ENCODE assay signal across 8 cellular contexts in genomic region chr19:56476671-56477428, GRCh38. TPM values are rescaled to one million over a fixed set of nuclear protein-coding genes. Genes with fewer than 3 reads are reported as not detected.
A peak's percentile ranks its signal among the peaks of the same experiment; 100 is the strongest.
DNase-seq lines count a peak whose midpoint lies in the region; ATAC-seq and TF ChIP-seq lines count a peak whose summit lies in the region.

Gene ZNF667, minus strand, starts transcription at chr19:56477345. Its CDS starts 14,975 bp downstream, at chr19:56462370.

- H3K4me3 Mint-ChIP-seq in activated T-helper 1 cell treated with anti-CD3 and anti-CD28 coated beads, Interleukin-12 subunit alpha, Interleukin-12 subunit beta, Interleukin-2, Interleukin-4 antibody, amounts not matched to agents 30 ng/mL and 10 ng/mL and 1 ng/mL, durations not matched to agents 14 hours and 24 hours and 36 hours, result peak within 1 kb of the TSS; percentile 70

- DNase-seq in cardiac muscle cell (ENCODE audit: low read depth in 1 of 2, low spot score in 1 of 2) (peak; percentile 24 to 31), cardiac septum (ENCODE audit: low spot score) (no peak), germinal center (ENCODE audit: low spot score) (peak; percentile 33), posterior cingulate gyrus (peak in 9 of 10 donors; percentile 18 to 89 (median 48)), mucosa of gallbladder (ENCODE audit: low spot score) (no peak), NCI-H146 (lab: John Stamatoyannopoulos, UW) (no peak)
- no peak for DNase-seq in activated T-helper 1 cell treated with anti-CD3 and anti-CD28 coated beads, Interleukin-12 subunit alpha, Interleukin-12 subunit beta, Interleukin-2, Interleukin-4 antibody, amounts not matched to agents 30 ng/mL and 10 ng/mL and 1 ng/mL, durations not matched to agents 14 hours and 24 hours and 36 hours (ENCODE audit: low spot score)

- no peaks in the 10 kb centered on the region for H3K36me3 ChIP-seq in cardiac muscle cell

- ATAC-seq in GM21447 (IDR thresholded peaks at IDR 0.05; ENCODE audit: unreplicated experiment), result no peak

- TF ChIP-seq CTCF in cardiac muscle cell (IDR thresholded peaks at IDR 0.05; ENCODE audit: low read depth, low read length), result no peak

- intact Hi-C loops in cardiac septum (cut with DNase I), result loop anchor here (1.0 kb wide), 2 partner anchors 30 to 61 kb away; partner anchors contain the start of genes ZFP28 and ZNF471
- intact Hi-C loops in activated T-helper 1 cell treated with anti-CD3 and anti-CD28 coated beads, Interleukin-12 subunit alpha, Interleukin-12 subunit beta, Interleukin-2, Interleukin-4 antibody, amounts not matched to agents 30 ng/mL and 10 ng/mL and 1 ng/mL, durations not matched to agents 14 hours and 24 hours and 36 hours (cut with micrococcal nuclease), result no loop called here
- intact Hi-C loops in posterior cingulate gyrus (cut with DNase I), result loop anchor here (5.0 kb wide), 1 partner anchor 85 kb away; the partner anchor contains the start of gene ZNF582

- peak within 1 kb of the TSS; percentile 63 for H3K27ac Mint-ChIP-seq in activated T-helper 1 cell treated with anti-CD3 and anti-CD28 coated beads, Interleukin-12 subunit alpha, Interleukin-12 subunit beta, Interleukin-2, Interleukin-4 antibody, amounts not matched to agents 30 ng/mL and 10 ng/mL and 1 ng/mL, durations not matched to agents 14 hours and 24 hours and 36 hours

- H3K4me1 Mint-ChIP-seq in activated T-helper 1 cell treated with anti-CD3 and anti-CD28 coated beads, Interleukin-12 subunit alpha, Interleukin-12 subunit beta, Interleukin-2, Interleukin-4 antibody, amounts not matched to agents 30 ng/mL and 10 ng/mL and 1 ng/mL, durations not matched to agents 14 hours and 24 hours and 36 hours (ENCODE audit: low read depth), result no peaks in the 10 kb centered on the region

- peak within 1 kb of the TSS; percentile 69 for H3K4me3 ChIP-seq in cardiac muscle cell

- H3K27me3 ChIP-seq in cardiac muscle cell, result no peaks in the 10 kb centered on the region

- H3K36me3 Mint-ChIP-seq in activated T-helper 1 cell treated with anti-CD3 and anti-CD28 coated beads, Interleukin-12 subunit alpha, Interleukin-12 subunit beta, Interleukin-2, Interleukin-4 antibody, amounts not matched to agents 30 ng/mL and 10 ng/mL and 1 ng/mL, durations not matched to agents 14 hours and 24 hours and 36 hours (ENCODE audit: low read depth), result peaks cover 6% of the 10 kb centered on the region

- H3K4me1 ChIP-seq in cardiac muscle cell (ENCODE audit: low read depth), result no peaks in the 10 kb centered on the region

- H3K27ac ChIP-seq in cardiac muscle cell, result peak within 1 kb of the TSS; percentile 79

- H3K9me3 ChIP-seq in cardiac muscle cell (ENCODE audit: low read depth), result no peaks in the 10 kb centered on the region

- H3K9me3 Mint-ChIP-seq in activated T-helper 1 cell treated with anti-CD3 and anti-CD28 coated beads, Interleukin-12 subunit alpha, Interleukin-12 subunit beta, Interleukin-2, Interleukin-4 antibody, amounts not matched to agents 30 ng/mL and 10 ng/mL and 1 ng/mL, durations not matched to agents 14 hours and 24 hours and 36 hours, result peaks cover 70% of the 10 kb centered on the region

- H3K27me3 Mint-ChIP-seq in activated T-helper 1 cell treated with anti-CD3 and anti-CD28 coated beads, Interleukin-12 subunit alpha, Interleukin-12 subunit beta, Interleukin-2, Interleukin-4 antibody, amounts not matched to agents 30 ng/mL and 10 ng/mL and 1 ng/mL, durations not matched to agents 14 hours and 24 hours and 36 hours (ENCODE audit: insufficient read depth), result no peaks in the 10 kb centered on the region

RNA-seq across cellular contexts. Expression of gene ZNF667, which starts in this region (rescaled TPM):
- total RNA-seq in cardiac muscle cell, result 3.5 and 6.5 TPM in 2 replicates
- 9.3 and 12.9 TPM in 2 replicates for polyA plus RNA-seq in cardiac muscle cell
- total RNA-seq in cardiac septum, result 4.5 TPM
- total RNA-seq in activated T-helper 1 cell treated with anti-CD3 and anti-CD28 coated beads, Interleukin-12 subunit alpha, Interleukin-12 subunit beta, Interleukin-2, Interleukin-4 antibody, amounts not matched to agents 30 ng/mL and 10 ng/mL and 1 ng/mL, durations not matched to agents 14 hours and 24 hours and 36 hours, result 0.05 and 0.07 TPM in 2 replicates
- 9.4 TPM for total RNA-seq in mucosa of gallbladder

Comparison
In these comparisons a context has a peak if more than half of its experiments do, and no peak if none do; other contexts are left out.
1. DNase-seq: peak in cardiac muscle cell (2 of 2), germinal center (single experiment) and posterior cingulate gyrus (9 of 10); none in cardiac septum (single experiment), activated T-helper 1 cell treated with anti-CD3 and anti-CD28 coated beads, Interleukin-12 subunit alpha, Interleukin-12 subunit beta, Interleukin-2, Interleukin-4 antibody, amounts not matched to agents 30 ng/mL and 10 ng/mL and 1 ng/mL, durations not matched to agents 14 hours and 24 hours and 36 hours (single experiment), mucosa of gallbladder (single experiment) and NCI-H146 (single experiment).